ENCODE assay signal across 8 cellular contexts in the genomic region with DNA sequence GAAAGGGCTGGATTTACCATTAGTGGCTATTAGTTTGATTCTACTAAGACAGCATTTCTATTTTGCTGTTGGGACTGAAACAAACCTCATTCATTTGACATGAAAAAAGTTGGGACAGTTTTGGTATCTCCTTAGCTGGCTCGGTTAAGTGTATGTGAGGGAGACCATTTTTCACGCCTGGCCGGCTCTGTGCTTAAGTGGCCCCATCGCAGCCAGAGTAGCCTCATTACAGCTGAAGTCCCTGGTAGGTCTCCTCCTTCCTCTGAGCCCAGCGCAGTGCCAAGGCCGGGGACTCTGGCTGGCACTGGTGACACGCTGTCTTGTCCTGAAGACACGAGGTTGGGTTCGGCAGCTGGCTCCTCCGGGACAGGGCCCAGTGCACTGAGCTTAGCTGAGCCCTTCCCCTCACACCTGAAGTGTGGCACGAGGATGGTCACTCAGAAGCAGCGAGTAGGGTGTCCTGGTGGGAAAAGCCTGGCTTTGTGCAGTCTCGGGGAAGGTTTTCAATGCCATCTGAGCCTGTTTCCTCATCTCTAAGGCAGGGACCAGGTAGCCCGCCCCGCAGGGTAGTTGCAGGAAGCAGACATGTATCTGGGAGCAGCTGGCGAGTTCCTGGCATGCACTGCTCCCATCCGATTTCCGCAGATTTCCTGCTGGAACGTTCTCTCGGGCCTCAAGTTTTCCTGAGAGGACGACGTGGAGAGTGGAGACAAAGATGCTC.
DNase-seq lines count a peak whose midpoint lies in the region; ATAC-seq and TF ChIP-seq lines count a peak whose summit lies in the region.

No MANE protein-coding gene starts in this region.

- peak; percentile 6 to 11 for DNase-seq in stimulated activated CD4-positive, alpha-beta T cell treated with anti-CD3 and anti-CD28 coated beads, Interleukin-12 subunit alpha, Interleukin-12 subunit beta, amount 100 ng/mL, for 24 hours (ENCODE audit: low read depth in 2 of 2)
- no peak for DNase-seq in stimulated activated CD4-positive, alpha-beta T cell treated with anti-CD3 and anti-CD28 coated beads, Interleukin-4, amount 100 ng/mL, for 1 hour
- DNase-seq in foreskin keratinocyte (no peak), SIG-M5 (lab: John Stamatoyannopoulos, UW) (no peak), LoVo (ENCODE audit: low spot score) (no peak)

- no peaks in the 10 kb centered on the region for H3K36me3 ChIP-seq in skeletal muscle satellite cell (ENCODE audit: insufficient read depth, low read length)

- H3K4me2 ChIP-seq in skeletal muscle satellite cell (ENCODE audit: low read length) = peak overlapping the region; percentile 98

- TF ChIP-seq CTCF in WI38 (IDR thresholded peaks at IDR 0.05; ENCODE audit: low read depth, low read length) (no peak), foreskin keratinocyte (conservative IDR thresholded peaks at IDR 0.05) (no peak)

- H3K27me3 ChIP-seq in foreskin keratinocyte (no peaks in the 10 kb centered on the region), skeletal muscle satellite cell (ENCODE audit: control insufficient read depth, insufficient read depth, low read length) (peaks cover 3% of the 10 kb centered on the region)

- H3K9me3 ChIP-seq in skeletal muscle satellite cell (replicated peaks; ENCODE audit: low read length) = no peaks in the 10 kb centered on the region

- H3K4me1 ChIP-seq in foreskin keratinocyte (peaks cover 5% of the 10 kb centered on the region), skeletal muscle satellite cell (ENCODE audit: control insufficient read depth, insufficient read depth, low read length) (peaks cover 20% of the 10 kb centered on the region)

- peak; percentile 12 for ATAC-seq in HG03066 (IDR thresholded peaks at IDR 0.05; ENCODE audit: low read depth, unreplicated experiment)
- ATAC-seq in foreskin keratinocyte = no peak

- H3K27ac ChIP-seq in foreskin keratinocyte = peak overlapping the region; percentile 92

- peak overlapping the region; percentile 91 for H3K9ac ChIP-seq in skeletal muscle satellite cell (ENCODE audit: low read depth, low read length)

- H3K4me3 ChIP-seq in WI38 (ENCODE audit: low read depth, low read length) (peak overlapping the region; percentile 64), skeletal muscle satellite cell (ENCODE audit: low read length) (peak overlapping the region; percentile 79)

Comparison
In these comparisons a context has a peak if more than half of its experiments do, and no peak if none do; other contexts are left out.
1. DNase-seq: peak in stimulated activated CD4-positive, alpha-beta T cell treated with anti-CD3 and anti-CD28 coated beads, Interleukin-12 subunit alpha, Interleukin-12 subunit beta, amount 100 ng/mL, for 24 hours (2 of 2); none in stimulated activated CD4-positive, alpha-beta T cell treated with anti-CD3 and anti-CD28 coated beads, Interleukin-4, amount 100 ng/mL, for 1 hour (single experiment), foreskin keratinocyte (0 of 2), SIG-M5 (single experiment) and LoVo (single experiment).